In genomic region chr20:32763202-32763999, GRCh38 we compare ENCODE assay signal across 8 cellular contexts. TPM values are rescaled to one million over a fixed set of nuclear protein-coding genes. Genes with fewer than 3 reads are reported as not detected.
DNase-seq lines count a peak whose midpoint lies in the region; ATAC-seq, FAIRE-seq and TF ChIP-seq lines count a peak whose summit lies in the region.

No MANE protein-coding gene starts in this region.

- H3K27ac Mint-ChIP-seq in CD8-positive, alpha-beta T cell, result no peak overlapping the region
- H3K27ac Mint-ChIP-seq in memory B cell, result peak overlapping the region; percentile 73

- in situ Hi-C loops in K562 (cut with MboI), result loop anchor here (5.0 kb wide), 1 partner anchor 81 kb away; no protein-coding TSS in a partner anchor

- intact Hi-C loops in CD8-positive, alpha-beta T cell (cut with DNase I, micrococcal nuclease), result loop anchor here in 1 of 2 experiments (2.0 kb wide), 1 partner anchor 21 kb away; the partner anchor contains the start of gene COMMD7
- intact Hi-C loops in K562 (cut with micrococcal nuclease), result loop anchor here (5.0 kb wide), 1 partner anchor 81 kb away; no protein-coding TSS in a partner anchor
- intact Hi-C loops in aorta (cut with DNase I), result no loop called here

- POLR2A ChIA-PET in CD8-positive, alpha-beta T cell (lab: Charles Lee), result interaction anchor here (0.6 to 1.6 kb wide), 4 partner anchors 8 to 392 kb away, joined by 3 to 10 read pairs (median 5); partner anchors contain the start of gene COMMD7
- POLR2A ChIA-PET in K562 (lab: Yijun Ruan, JAX), result interaction anchor here (0.6 to 3.7 kb wide), 14 partner anchors 8 to 652 kb away, joined by 3 to 30 read pairs (median 6); partner anchors contain the start of gene COMMD7

- peak in 1 of 7 experiments; percentile 21 for DNase-seq in CD8-positive, alpha-beta T cell
- peak; percentile 55 to 68 (median 67) for DNase-seq in K562 (ENCODE audit: extremely low read depth in 1 of 4, low spot score in 3 of 4)
- peak in 1 of 2 donors; percentile 39 for DNase-seq in memory B cell (ENCODE audit: low spot score in 2 of 2)
- DNase-seq in aorta, result peak in 1 of 2 donors; percentile 78
- no peak for DNase-seq in GOT3 (lab: John Stamatoyannopoulos, UW)
- no peak for DNase-seq in NCI-H82 (lab: John Stamatoyannopoulos, UW)
- DNase-seq in dedifferentiated amniotic fluid mesenchymal stem cell (ENCODE audit: extremely low spot score), result no peak

- no peaks in the 10 kb centered on the region; the same call in 1 of the 2 replicates for H4K20me1 ChIP-seq in K562 (replicated peaks; ENCODE audit: control insufficient read depth, insufficient read depth, low read length)

- H2AFZ ChIP-seq in K562 (ENCODE audit: low read depth, low read length), result peak overlapping the region; percentile 63; the same call in 1 of the 2 replicates

- BruUV-seq in K562 (replicated peaks; lab: Mats Ljungman, UMichigan), result TSS peak; percentile 61

- H3K9me3 Mint-ChIP-seq in CD8-positive, alpha-beta T cell, result no peaks in the 10 kb centered on the region
- H3K9me3 Mint-ChIP-seq in memory B cell, result no peaks in the 10 kb centered on the region

- peaks cover 14% of the 10 kb centered on the region for H3K4me1 ChIP-seq in CD8-positive, alpha-beta T cell (ENCODE audit: insufficient read depth, low read length)
- H3K4me1 ChIP-seq in K562 (replicated peaks in 1 of 2; ENCODE audit: control insufficient read depth in 2 of 2, insufficient read depth in 2 of 2, low read length in 2 of 2), result peaks cover 27 to 54% of the 10 kb centered on the region in 2 experiments; a peak in 4 of 5 replicates
- H3K4me1 ChIP-seq in aorta (ENCODE audit: control insufficient read depth in 1 of 2, insufficient read depth in 2 of 2, low read length in 2 of 2), result no peaks in the 10 kb centered on the region

- peak overlapping the region; percentile 65 for H3K4me3 ChIP-seq in CD8-positive, alpha-beta T cell (ENCODE audit: low read depth, low read length)
- H3K4me3 ChIP-seq in K562 (peak overlapping the region; percentile 90), aorta (ENCODE audit: low read length in 2 of 2) (peak overlapping the region in 1 of 2 donors; percentile 46)

- no peaks in the 10 kb centered on the region for H3K9me1 ChIP-seq in K562 (ENCODE audit: control insufficient read depth, insufficient read depth, low read length)

- CTCF ChIA-PET in CD8-positive, alpha-beta T cell (lab: Charles Lee), result interaction anchor here (1.0 to 3.6 kb wide), 6 partner anchors 8 to 139 kb away, joined by 3 to 26 read pairs (median 4); partner anchors contain the start of gene C20orf203
- CTCF ChIA-PET in K562 (lab: Yijun Ruan, JAX; ENCODE audit: low intra/inter-chr PET ratio), result no interaction called here

- no peaks in the 10 kb centered on the region for H3K27me3 ChIP-seq in CD8-positive, alpha-beta T cell (ENCODE audit: insufficient read depth, low read length)
- no peaks in the 10 kb centered on the region for H3K27me3 ChIP-seq in K562 (ENCODE audit: control insufficient read depth in 2 of 2, insufficient read depth in 2 of 2, low read length in 2 of 2)
- H3K27me3 ChIP-seq in aorta (ENCODE audit: control insufficient read depth in 1 of 2, insufficient read depth in 2 of 2, low read length in 1 of 2), result peaks cover 0 to 1% of the 10 kb centered on the region in 2 donors

- H3K4me1 Mint-ChIP-seq in CD8-positive, alpha-beta T cell (ENCODE audit: low read depth), result peaks cover 16% of the 10 kb centered on the region
- peaks cover 15% of the 10 kb centered on the region for H3K4me1 Mint-ChIP-seq in memory B cell

- TF ChIP-seq RAD21 in Ishikawa (IDR thresholded peaks at IDR 0.05; ENCODE audit: low read depth) (no peak), K562 (CRISPR knock-in tag; conservative IDR thresholded peaks at IDR 0.05 in 1 of 2, IDR thresholded peaks at IDR 0.05 in 1 of 2) (no peak)

- H3K27ac ChIP-seq in CD8-positive, alpha-beta T cell (ENCODE audit: low read depth, low read length), result no peak overlapping the region
- H3K27ac ChIP-seq in K562 (ENCODE audit: extremely low read depth, low read depth, low read length) (peak overlapping the region; percentile 86), aorta (ENCODE audit: low read depth in 1 of 2, low read length in 2 of 2) (no peak overlapping the region)

- H3K4me2 ChIP-seq in K562 (ENCODE audit: insufficient read depth, low read length), result peak overlapping the region; percentile 89

- no peaks in the 10 kb centered on the region for H3K27me3 Mint-ChIP-seq in CD8-positive, alpha-beta T cell (ENCODE audit: low read depth)
- peaks cover 3% of the 10 kb centered on the region for H3K27me3 Mint-ChIP-seq in memory B cell

- WGBS in K562 (ENCODE audit: insufficient coverage, low coverage, missing lambda C conversion rate), result 2% methylated on average over 36 of the region's 40 CpGs
- 27 to 28% methylated on average over 38 to 40 of the region's 40 CpGs for WGBS in aorta, 2 donors

- peaks cover 2% of the 10 kb centered on the region for H3K36me3 Mint-ChIP-seq in CD8-positive, alpha-beta T cell
- no peaks in the 10 kb centered on the region for H3K36me3 Mint-ChIP-seq in memory B cell

- ATAC-seq in CD8-positive, alpha-beta T cell, result no peak
- ATAC-seq in K562 (peak; percentile 49), memory B cell (ENCODE audit: low read depth) (peak; percentile 50), aorta (ENCODE audit: low FRiP score) (peak; percentile 33)

- H3K79me2 ChIP-seq in K562 (ENCODE audit: control insufficient read depth, insufficient read depth, low read length), result peaks cover 57% of the 10 kb centered on the region

- H3K9ac ChIP-seq in K562 (ENCODE audit: insufficient read depth in 1 of 2, low read depth in 2 of 2, low read length in 2 of 2), result peak overlapping the region; percentile 86 to 90

- FAIRE-seq in K562 (lab: Jason Lieb, UNC), result peak; percentile 54

- H3K36me3 ChIP-seq in CD8-positive, alpha-beta T cell (ENCODE audit: insufficient read depth, low read length), result no peaks in the 10 kb centered on the region
- H3K36me3 ChIP-seq in K562 (ENCODE audit: control insufficient read depth, insufficient read depth, low read length) (peaks cover 33% of the 10 kb centered on the region; the same call in 2 of the 3 replicates), aorta (ENCODE audit: control insufficient read depth in 1 of 2, insufficient read depth in 2 of 2, low read length in 1 of 2) (no peaks in the 10 kb centered on the region)

- peak overlapping the region; percentile 87 for H3K4me3 Mint-ChIP-seq in CD8-positive, alpha-beta T cell
- H3K4me3 Mint-ChIP-seq in memory B cell, result peak overlapping the region; percentile 91

- TF ChIP-seq POLR2A in K562 (conservative IDR thresholded peaks at IDR 0.05), result no peak

- H3K9me3 ChIP-seq in CD8-positive, alpha-beta T cell (ENCODE audit: low read length), result no peaks in the 10 kb centered on the region
- H3K9me3 ChIP-seq in K562 (replicated peaks; ENCODE audit: control insufficient read depth, insufficient read depth, low read depth, low read length) (no peaks in the 10 kb centered on the region), aorta (ENCODE audit: control insufficient read depth, low read length) (no peaks in the 10 kb centered on the region)

- no peak for TF ChIP-seq CTCF in CD8-positive, alpha-beta T cell (IDR thresholded peaks at IDR 0.05)
- peak in 1 of 3 experiments; percentile 16; a peak in 1 of 6 replicates for TF ChIP-seq CTCF in K562 (IDR thresholded peaks at IDR 0.05 in 2 of 3, conservative IDR thresholded peaks at IDR 0.05 in 1 of 3; ENCODE audit: insufficient read depth in 2 of 3, low read depth in 1 of 3, low read length in 3 of 3)

- TF ChIP-seq EP300 in Ishikawa (IDR thresholded peaks at IDR 0.05; ENCODE audit: borderline replicate concordance) (no peak), K562 (IDR thresholded peaks at IDR 0.05; ENCODE audit: low read length) (no peak)

RNA-seq across cellular contexts. Expression of gene DNMT3B, which starts 1.2 kb away (rescaled TPM):
- under 1 TPM; 0.30 to 0.36 TPM for total RNA-seq in CD8-positive, alpha-beta T cell
- total RNA-seq in K562 (2011; cell fraction: chromatin; rRNA removed; ENCODE audit: low replicate concordance), result 81.8 and 85.1 TPM in 2 replicates
- total RNA-seq in K562 (2011; cell fraction: nucleolus; rRNA removed), result 51.8 and 54.4 TPM in 2 replicates
- total RNA-seq in K562 (2011; cell fraction: nucleoplasm; rRNA removed), result 68.3 and 91.9 TPM in 2 replicates
- total RNA-seq in K562 (2014; rRNA removed) (49.1 and 53.9 TPM in 2 replicates), K562 (2014; rRNA removed; fragmentation: Illumina TruSeq; extraction: Trizol) (37.2 and 37.5 TPM in 2 replicates), K562 (2015; rRNA removed; fragmentation: Illumina TruSeq; extraction: Trizol) (34.4 and 35.3 TPM in 2 replicates), K562 (2021) (69.5 and 74.8 TPM in 2 replicates), aorta (1 to 10 TPM in 1 of 2 donors, under 1 TPM in 1; 0.71 to 1.9 TPM)
- polyA plus RNA-seq in K562 (2011; rRNA removed) (41.7 and 60.2 TPM in 2 replicates), K562 (2014; fragmentation: Illumina TruSeq; extraction: Trizol) (61.3 and 64.6 TPM in 2 replicates), K562 (2014; fragmentation: Nextera tagmentation; extraction: Ambion mirVana) (10 to 100 TPM in 1 of 2 experiments, 1 to 10 TPM in 1; 9.3 to 11.5 TPM), K562 (2014; rRNA removed) (55.5 and 57.3 TPM in 2 replicates), aorta (under 1 TPM; 0.25 to 0.79 TPM)
- 40.1 and 59.1 TPM in 2 replicates for polyA plus RNA-seq in K562 (2011; cell fraction: cytosol; rRNA removed)
- polyA plus RNA-seq in K562 (2011; cell fraction: nucleus; rRNA removed), result 103 and 127 TPM in 2 replicates
- 27.1 and 34.4 TPM in 2 replicates for polyA plus RNA-seq in K562 (2012)
- 18.7 and 34.9 TPM in 2 replicates for polyA minus RNA-seq in K562 (2011; rRNA and poly(A)+ RNA removed)
- polyA minus RNA-seq in K562 (2011; cell fraction: cytosol; rRNA and poly(A)+ RNA removed), result 35.8 and 43.3 TPM in 2 replicates
- polyA minus RNA-seq in K562 (2011; cell fraction: nucleus; rRNA and poly(A)+ RNA removed), result 25.0 and 26.7 TPM in 2 replicates

RNA-seq across cellular contexts. Expression of gene COMMD7, which starts 20.1 kb away (rescaled TPM):
- total RNA-seq in CD8-positive, alpha-beta T cell, result 10 to 100 TPM; 25.5 to 26.7 TPM
- 20.0 and 25.5 TPM in 2 replicates for total RNA-seq in K562 (2011; cell fraction: chromatin; rRNA removed; ENCODE audit: low replicate concordance)
- total RNA-seq in K562 (2011; cell fraction: nucleolus; rRNA removed), result 14.6 and 19.0 TPM in 2 replicates
- 18.1 and 26.9 TPM in 2 replicates for total RNA-seq in K562 (2011; cell fraction: nucleoplasm; rRNA removed)
- total RNA-seq in K562 (2014; rRNA removed) (24.5 and 27.4 TPM in 2 replicates), K562 (2014; rRNA removed; fragmentation: Illumina TruSeq; extraction: Trizol) (33.3 and 34.7 TPM in 2 replicates), K562 (2015; rRNA removed; fragmentation: Illumina TruSeq; extraction: Trizol) (33.1 and 34.4 TPM in 2 replicates), K562 (2021) (39.8 and 41.5 TPM in 2 replicates), aorta (10 to 100 TPM; 37.5 to 39.0 TPM)
- polyA plus RNA-seq in K562 (2011; rRNA removed) (62.8 and 71.5 TPM in 2 replicates), K562 (2014; fragmentation: Illumina TruSeq; extraction: Trizol) (58.2 and 69.1 TPM in 2 replicates), K562 (2014; fragmentation: Nextera tagmentation; extraction: Ambion mirVana) (10 to 100 TPM; 11.9 to 17.0 TPM), K562 (2014; rRNA removed) (44.5 and 49.7 TPM in 2 replicates), aorta (10 to 100 TPM; 63.1 to 66.9 TPM)
- 47.9 and 63.7 TPM in 2 replicates for polyA plus RNA-seq in K562 (2011; cell fraction: cytosol; rRNA removed)
- polyA plus RNA-seq in K562 (2011; cell fraction: nucleus; rRNA removed), result 31.9 and 51.6 TPM in 2 replicates
- 52.0 and 91.9 TPM in 2 replicates for polyA plus RNA-seq in K562 (2012)
- polyA minus RNA-seq in K562 (2011; rRNA and poly(A)+ RNA removed), result 21.4 and 30.4 TPM in 2 replicates
- polyA minus RNA-seq in K562 (2011; cell fraction: cytosol; rRNA and poly(A)+ RNA removed), result 16.0 and 16.4 TPM in 2 replicates
- polyA minus RNA-seq in K562 (2011; cell fraction: nucleus; rRNA and poly(A)+ RNA removed), result 4.0 and 8.4 TPM in 2 replicates

RNA-seq across cellular contexts. Expression of gene MAPRE1, which starts 56.4 kb away (rescaled TPM):
- total RNA-seq in CD8-positive, alpha-beta T cell, result 100 to 1,000 TPM; 144 to 148 TPM
- 21.7 and 45.2 TPM in 2 replicates for total RNA-seq in K562 (2011; cell fraction: chromatin; rRNA removed; ENCODE audit: low replicate concordance)
- total RNA-seq in K562 (2011; cell fraction: nucleolus; rRNA removed), result 18.0 and 18.8 TPM in 2 replicates
- total RNA-seq in K562 (2011; cell fraction: nucleoplasm; rRNA removed), result 37.0 and 46.5 TPM in 2 replicates
- total RNA-seq in K562 (2014; rRNA removed), result 94.4 and 103 TPM in 2 replicates
- 112 and 120 TPM in 2 replicates for total RNA-seq in K562 (2014; rRNA removed; fragmentation: Illumina TruSeq; extraction: Trizol)
- total RNA-seq in K562 (2015; rRNA removed; fragmentation: Illumina TruSeq; extraction: Trizol), result 93.4 and 95.0 TPM in 2 replicates
- total RNA-seq in K562 (2021), result 136 and 145 TPM in 2 replicates
- 90.6 and 132 TPM in 2 replicates for polyA plus RNA-seq in K562 (2011; rRNA removed)
- polyA plus RNA-seq in K562 (2011; cell fraction: cytosol; rRNA removed), result 41.3 and 89.8 TPM in 2 replicates
- polyA plus RNA-seq in K562 (2011; cell fraction: nucleus; rRNA removed), result 17.6 and 28.5 TPM in 2 replicates
- 123 and 150 TPM in 2 replicates for polyA plus RNA-seq in K562 (2012)
- 141 and 159 TPM in 2 replicates for polyA plus RNA-seq in K562 (2014; fragmentation: Illumina TruSeq; extraction: Trizol)
- 100 to 1,000 TPM; 159 to 203 TPM for polyA plus RNA-seq in K562 (2014; fragmentation: Nextera tagmentation; extraction: Ambion mirVana)
- polyA plus RNA-seq in K562 (2014; rRNA removed), result 137 and 141 TPM in 2 replicates
- polyA minus RNA-seq in K562 (2011; rRNA and poly(A)+ RNA removed), result 123 and 131 TPM in 2 replicates
- polyA minus RNA-seq in K562 (2011; cell fraction: cytosol; rRNA and poly(A)+ RNA removed), result 52.6 and 59.4 TPM in 2 replicates
- polyA minus RNA-seq in K562 (2011; cell fraction: nucleus; rRNA and poly(A)+ RNA removed), result 12.0 and 22.7 TPM in 2 replicates
- 100 to 1,000 TPM in 1 of 2 donors, 10 to 100 TPM in 1; 83.1 to 132 TPM for total RNA-seq in aorta
- 10 to 100 TPM; 48.4 to 83.4 TPM for polyA plus RNA-seq in aorta

Comparison
In these comparisons a context has a peak if more than half of its experiments do, and no peak if none do; other contexts are left out.
1. DNase-seq: peak in K562 (4 of 4); none in GOT3 (single experiment), NCI-H82 (single experiment) and dedifferentiated amniotic fluid mesenchymal stem cell (single experiment).
2. RNA of gene DNMT3B, which starts 1.2 kb away (total RNA-seq): 34.4 to 91.9 TPM in K562; 0.71 to 1.9 TPM in aorta and 0.30 to 0.36 TPM in CD8-positive, alpha-beta T cell; every median in the first group is over 10 times any median in the second.